7 cellular contexts compared by ENCODE assay signal in the genomic region with DNA sequence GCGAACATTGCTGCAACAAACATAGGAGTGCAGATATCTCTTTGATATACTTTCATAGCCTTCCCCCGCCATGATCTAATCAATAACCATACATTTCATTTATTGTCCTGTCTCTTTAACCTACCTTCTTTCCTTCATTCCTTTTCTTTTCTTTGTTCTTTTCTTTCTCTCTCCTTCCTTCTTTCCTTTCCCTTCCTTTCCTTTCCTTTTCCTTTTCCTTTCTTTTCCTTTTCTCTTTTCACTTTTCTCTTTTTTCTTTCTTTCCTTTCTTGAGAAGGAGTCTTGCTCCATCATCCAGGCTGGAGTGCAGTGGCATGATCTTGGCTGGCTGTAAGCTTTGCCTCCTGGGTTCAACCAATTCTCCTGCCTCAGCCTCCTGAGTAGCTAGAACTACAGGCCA.
"Had no signal": no experiment of that assay in that cellular context is flagged by ENCODE, and none has a peak within 500 bp of the region (broad histone marks: within the 10 kb centered on the region; RNA-seq: fewer than 3 reads in every experiment).

No MANE protein-coding gene starts in this region.

- H3K4me3 Mint-ChIP-seq: GM23338, H9, HFFc6, IgD-negative memory B cell had no signal

- H3K4me3 ChIP-seq: GM23338 had no signal

- H3K27ac ChIP-seq: HL-60 had no signal

- H3K9me3 Mint-ChIP-seq: GM23338, H9, HFFc6, IgD-negative memory B cell had no signal

- H3K27ac Mint-ChIP-seq: GM23338, H9, HFFc6, IgD-negative memory B cell had no signal

- H3K4me1 Mint-ChIP-seq: GM23338, H9, IgD-negative memory B cell had no signal

- DNase-seq: H9, HCEC 1CT, HFFc6, KBM-7 had no signal

- H3K36me3 Mint-ChIP-seq: IgD-negative memory B cell had no signal
